In genomic region chr10:105181616-105182015, GRCh38 we compare ENCODE assay signal across 37 cellular contexts.
"Had no signal": no experiment of that assay in that cellular context is flagged by ENCODE, and none has a peak within 500 bp of the region (broad histone marks: within the 10 kb centered on the region; RNA-seq: fewer than 3 reads in every experiment).

No MANE protein-coding gene starts in this region.

- H3K36me3 ChIP-seq: adrenal gland, ascending aorta, brain microvascular endothelial cell, breast epithelium had no signal

- H3K27ac ChIP-seq: adrenal gland, ascending aorta, body of pancreas, brain microvascular endothelial cell, breast epithelium, VCaP had no signal

- H3K9me3 ChIP-seq: adrenal gland, ascending aorta, body of pancreas, breast epithelium had no signal

- DNase-seq: activated CD4-positive, alpha-beta memory T cell treated with anti-CD3 and anti-CD28 coated beads for 36 hours; activated CD4-positive, alpha-beta T cell treated with anti-CD3 and anti-CD28 coated beads for 1 hour; activated CD4-positive, alpha-beta T cell treated with anti-CD3 and anti-CD28 coated beads for 36 hours; activated CD4-positive, alpha-beta T cell treated with anti-CD3 and anti-CD28 coated beads for 48 hours; activated CD4-positive, alpha-beta T cell treated with anti-CD3 and anti-CD28 coated beads, Interleukin-2, amount 50 U/mL, for 1 hour; activated CD4-positive, alpha-beta T cell treated with anti-CD3 and anti-CD28 coated beads, Interleukin-2, amount 50 U/mL, for 4 hours; activated CD4-positive, CD25-positive, alpha-beta regulatory T cell; activated CD8-positive, alpha-beta memory T cell treated with anti-CD3 and anti-CD28 coated beads, Interleukin-2, amount 50 U/mL, for 4 hours; activated CD8-positive, alpha-beta T cell treated with anti-CD3 and anti-CD28 coated beads for 36 hours; activated effector memory CD4-positive, alpha-beta T cell treated with anti-CD3 and anti-CD28 coated beads, Interleukin-2, amount 50 U/mL, for 16 hours; activated gamma-delta T cell treated with Interleukin-2 at 50 U/mL for 16 hours; activated naive CD4-positive, alpha-beta T cell; activated naive CD4-positive, alpha-beta T cell treated with anti-CD3 and anti-CD28 coated beads for 36 hours; activated naive CD4-positive, alpha-beta T cell treated with anti-CD3 and anti-CD28 coated beads, Interleukin-2, amount 50 U/mL, for 16 hours; activated naive CD8-positive, alpha-beta T cell treated with anti-CD3 and anti-CD28 coated beads for 36 hours; activated T-cell treated with anti-CD3 and anti-CD28 coated beads for 4 hours; activated T-cell treated with anti-CD3 and anti-CD28 coated beads, Interleukin-2, amount 50 U/mL, for 1 hour; activated T-cell treated with anti-CD3 and anti-CD28 coated beads, Interleukin-2, amount 50 U/mL, for 4 hours; activated T-cell treated with anti-CD3 and anti-CD28 coated beads, Interleukin-2, amount 50 U/mL, for 72 hours; adrenal gland; amniotic stem cell; body of pancreas; brain microvascular endothelial cell; central memory CD4-positive, alpha-beta T cell; SW 1271; T-helper 1 cell; T-helper 2 cell; T-helper 9 cell had no signal

- ATAC-seq: activated CD4-positive, alpha-beta T cell treated with anti-CD3 and anti-CD28 coated beads for 36 hours; activated CD4-positive, CD25-positive, alpha-beta regulatory T cell treated with anti-CD3 and anti-CD28 coated beads, Interleukin-2, amount 50 U/mL, for 24 hours; activated CD8-positive, alpha-beta T cell treated with anti-CD3 and anti-CD28 coated beads for 36 hours; activated naive CD4-positive, alpha-beta T cell treated with anti-CD3 and anti-CD28 coated beads, Interleukin-2, amount 50 U/mL, for 72 hours; activated T-cell treated with anti-CD3 and anti-CD28 coated beads, Interleukin-2, amount 50 U/mL, for 4 hours; activated T-cell treated with anti-CD3 and anti-CD28 coated beads, Interleukin-2, amount 50 U/mL, for 72 hours; activated T-helper 17 cell treated with anti-CD3 and anti-CD28 coated beads, Interleukin-2, amount 50 U/mL, for 72 hours; body of pancreas had no signal

- H3K27ac Mint-ChIP-seq: activated CD4-positive, alpha-beta memory T cell treated with anti-CD3 and anti-CD28 coated beads for 36 hours; activated CD4-positive, alpha-beta T cell treated with anti-CD3 and anti-CD28 coated beads for 36 hours; activated CD8-positive, alpha-beta T cell treated with anti-CD3 and anti-CD28 coated beads for 36 hours; activated naive CD4-positive, alpha-beta T cell treated with anti-CD3 and anti-CD28 coated beads for 36 hours; activated naive CD4-positive, alpha-beta T cell treated with anti-CD3 and anti-CD28 coated beads, Interleukin-2, amount 50 U/mL, for 72 hours; activated naive CD8-positive, alpha-beta T cell treated with anti-CD3 and anti-CD28 coated beads for 36 hours; activated T-cell treated with anti-CD3 and anti-CD28 coated beads, Interleukin-2, amount 50 U/mL, for 72 hours; activated T-helper 1 cell treated with anti-CD3 and anti-CD28 coated beads, Interleukin-12 subunit alpha, Interleukin-12 subunit beta, Interleukin-2, Interleukin-4 antibody, amounts not matched to agents 30 ng/mL and 10 ng/mL and 1 ng/mL, durations not matched to agents 14 hours and 24 hours and 36 hours; activated T-helper 17 cell treated with anti-CD3 and anti-CD28 coated beads, Interleukin-2, amount 50 U/mL, for 72 hours; T-helper 1 cell treated with Interleukin-12 subunit alpha and Interleukin-12 subunit beta and Interleukin-4 antibody, amounts not matched to agents 30 μg/mL and 1 μg/mL, for 36 hours; T-helper 2 cell treated with Interferon-gamma antibody and Interleukin-4, amounts not matched to agents 5 μg/mL and 100 μg/mL, for 36 hours had no signal

- H3K9me3 Mint-ChIP-seq: activated CD4-positive, alpha-beta memory T cell treated with anti-CD3 and anti-CD28 coated beads for 36 hours; activated CD8-positive, alpha-beta T cell treated with anti-CD3 and anti-CD28 coated beads for 36 hours; activated naive CD4-positive, alpha-beta T cell treated with anti-CD3 and anti-CD28 coated beads for 36 hours; activated naive CD4-positive, alpha-beta T cell treated with anti-CD3 and anti-CD28 coated beads, Interleukin-2, amount 50 U/mL, for 72 hours; activated naive CD8-positive, alpha-beta T cell treated with anti-CD3 and anti-CD28 coated beads for 36 hours; activated T-cell treated with anti-CD3 and anti-CD28 coated beads, Interleukin-2, amount 50 U/mL, for 4 hours; activated T-cell treated with anti-CD3 and anti-CD28 coated beads, Interleukin-2, amount 50 U/mL, for 72 hours; activated T-helper 1 cell treated with anti-CD3 and anti-CD28 coated beads, Interleukin-12 subunit alpha, Interleukin-12 subunit beta, Interleukin-2, Interleukin-4 antibody, amounts not matched to agents 30 ng/mL and 10 ng/mL and 1 ng/mL, durations not matched to agents 14 hours and 24 hours and 36 hours; activated T-helper 17 cell treated with anti-CD3 and anti-CD28 coated beads, Interleukin-2, amount 50 U/mL, for 72 hours; T-helper 1 cell treated with Interleukin-12 subunit alpha and Interleukin-12 subunit beta and Interleukin-4 antibody, amounts not matched to agents 30 μg/mL and 1 μg/mL, for 36 hours; T-helper 2 cell treated with Interferon-gamma antibody and Interleukin-4, amounts not matched to agents 5 μg/mL and 100 μg/mL, for 36 hours had no signal

- H3K36me3 Mint-ChIP-seq: activated CD4-positive, alpha-beta memory T cell treated with anti-CD3 and anti-CD28 coated beads for 36 hours; activated naive CD4-positive, alpha-beta T cell treated with anti-CD3 and anti-CD28 coated beads, Interleukin-2, amount 50 U/mL, for 72 hours; activated naive CD8-positive, alpha-beta T cell treated with anti-CD3 and anti-CD28 coated beads for 36 hours had no signal

- H3K4me3 ChIP-seq: adrenal gland, ascending aorta, body of pancreas, breast epithelium had no signal

- H3K4me1 ChIP-seq: adrenal gland, ascending aorta, body of pancreas, breast epithelium had no signal

- H3K27me3 ChIP-seq: adrenal gland, ascending aorta, body of pancreas, brain microvascular endothelial cell, breast epithelium had no signal

- H3K4me3 Mint-ChIP-seq: activated CD4-positive, alpha-beta memory T cell treated with anti-CD3 and anti-CD28 coated beads for 36 hours; activated CD4-positive, alpha-beta T cell treated with anti-CD3 and anti-CD28 coated beads for 36 hours; activated CD8-positive, alpha-beta T cell treated with anti-CD3 and anti-CD28 coated beads for 36 hours; activated naive CD4-positive, alpha-beta T cell treated with anti-CD3 and anti-CD28 coated beads for 36 hours; activated naive CD8-positive, alpha-beta T cell treated with anti-CD3 and anti-CD28 coated beads for 36 hours; activated T-cell treated with anti-CD3 and anti-CD28 coated beads, Interleukin-2, amount 50 U/mL, for 4 hours; activated T-cell treated with anti-CD3 and anti-CD28 coated beads, Interleukin-2, amount 50 U/mL, for 72 hours; activated T-helper 1 cell treated with anti-CD3 and anti-CD28 coated beads, Interleukin-12 subunit alpha, Interleukin-12 subunit beta, Interleukin-2, Interleukin-4 antibody, amounts not matched to agents 30 ng/mL and 10 ng/mL and 1 ng/mL, durations not matched to agents 14 hours and 24 hours and 36 hours; activated T-helper 17 cell treated with anti-CD3 and anti-CD28 coated beads, Interleukin-2, amount 50 U/mL, for 72 hours; T-helper 1 cell treated with Interleukin-12 subunit alpha and Interleukin-12 subunit beta and Interleukin-4 antibody, amounts not matched to agents 30 μg/mL and 1 μg/mL, for 36 hours; T-helper 2 cell treated with Interferon-gamma antibody and Interleukin-4, amounts not matched to agents 5 μg/mL and 100 μg/mL, for 36 hours had no signal

- H3K27me3 Mint-ChIP-seq: activated CD4-positive, alpha-beta memory T cell treated with anti-CD3 and anti-CD28 coated beads for 36 hours; activated CD4-positive, alpha-beta T cell treated with anti-CD3 and anti-CD28 coated beads for 36 hours; activated CD8-positive, alpha-beta T cell treated with anti-CD3 and anti-CD28 coated beads for 36 hours; activated naive CD8-positive, alpha-beta T cell treated with anti-CD3 and anti-CD28 coated beads for 36 hours; activated T-helper 17 cell treated with anti-CD3 and anti-CD28 coated beads, Interleukin-2, amount 50 U/mL, for 72 hours had no signal

- H3K4me1 Mint-ChIP-seq: activated CD4-positive, alpha-beta T cell treated with anti-CD3 and anti-CD28 coated beads for 36 hours; activated naive CD8-positive, alpha-beta T cell treated with anti-CD3 and anti-CD28 coated beads for 36 hours; activated T-helper 17 cell treated with anti-CD3 and anti-CD28 coated beads, Interleukin-2, amount 50 U/mL, for 72 hours had no signal
